ENCODE assay signal across 8 cellular contexts in the genomic region with DNA sequence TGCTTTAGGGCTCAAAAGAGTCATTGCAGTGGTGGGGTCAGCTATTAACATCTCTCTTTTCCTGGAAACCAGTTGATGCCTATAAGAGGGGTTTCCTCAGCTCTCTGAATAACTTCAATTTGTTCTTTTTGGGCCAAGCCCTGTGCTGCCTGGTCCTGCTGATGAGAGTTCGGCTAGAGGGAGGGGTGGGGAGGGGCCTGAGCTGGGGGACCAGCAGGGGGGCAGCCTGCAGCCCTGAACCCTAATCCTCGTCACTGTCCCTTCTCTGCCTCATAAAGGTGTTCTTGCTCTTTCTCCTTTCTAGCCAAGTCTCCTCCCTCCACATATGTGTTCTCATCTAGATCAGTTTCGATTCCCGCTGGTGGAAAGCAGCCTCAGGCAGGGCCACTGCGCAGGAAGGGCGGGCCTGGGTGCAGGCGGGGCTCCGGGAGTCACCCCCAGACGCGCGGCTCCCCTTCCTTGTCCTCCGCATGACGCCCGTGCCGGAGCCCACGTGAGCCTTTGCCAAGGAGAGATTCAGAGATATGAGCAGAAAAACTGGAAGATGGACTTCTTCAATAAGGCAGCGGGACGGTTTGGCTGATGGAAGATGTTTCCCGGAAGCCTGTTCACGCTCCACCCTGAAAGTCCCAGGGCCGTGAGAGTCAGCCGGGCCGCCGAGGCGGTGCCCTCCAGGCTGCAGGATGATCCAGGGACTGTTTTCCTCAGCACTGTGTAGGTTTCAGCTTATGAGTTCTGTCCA. TPM values are rescaled to one million over a fixed set of nuclear protein-coding genes. Genes with fewer than 3 reads are reported as not detected.
DNase-seq lines count a peak whose midpoint lies in the region; ATAC-seq lines count a peak whose summit lies in the region.

No MANE protein-coding gene starts in this region.

- H3K4me1 ChIP-seq in SJCRH30 (0 out of 2 replicates have a peak, but pooled peaks cover 2% of the 10 kb centered on the region), neuron (ENCODE audit: insufficient read depth, low read length) (peaks cover 3% of the 10 kb centered on the region), subcutaneous abdominal adipose tissue (ENCODE audit: control insufficient read depth in 5 of 5, insufficient read depth in 5 of 5, low read length in 5 of 5) (peaks cover 0 to 17% (median 14%) of the 10 kb centered on the region in 5 donors)

- no peaks in the 10 kb centered on the region for H3K36me3 ChIP-seq in SJCRH30
- H3K36me3 ChIP-seq in neuron (ENCODE audit: insufficient read depth, low read length), result no peaks in the 10 kb centered on the region
- H3K36me3 ChIP-seq in subcutaneous abdominal adipose tissue (ENCODE audit: control insufficient read depth in 5 of 5, insufficient read depth in 5 of 5, low read length in 5 of 5), result no peaks in the 10 kb centered on the region

- H2AFZ ChIP-seq in neuron (ENCODE audit: low read depth, low read length), result peak overlapping the region; percentile 81

- H3K27ac ChIP-seq in SJCRH30, result no peak overlapping the region
- H3K27ac ChIP-seq in subcutaneous abdominal adipose tissue (ENCODE audit: low read depth, low read length), result peak overlapping the region; percentile 88

- ATAC-seq in GM21737 (IDR thresholded peaks at IDR 0.05; ENCODE audit: unreplicated experiment), result peak; percentile 84

- DNase-seq in DMS79 (lab: John Stamatoyannopoulos, UW) (peak; percentile 72), Kasumi-1 (lab: John Stamatoyannopoulos, UW) (peak; percentile 73 to 84), SJCRH30 (peak; percentile 70 to 74), foreskin melanocyte (peak; percentile 74)
- peak; percentile 58 for DNase-seq in activated gamma-delta T cell treated with anti-CD3 and anti-CD28 coated beads, Interleukin-2, amount 50 U/mL, for 16 hours (ENCODE audit: low read depth)

- H3K4me3 ChIP-seq in SJCRH30 (peak overlapping the region; percentile 65), neuron (ENCODE audit: low read length) (peak overlapping the region; percentile 63), subcutaneous abdominal adipose tissue (ENCODE audit: low read depth in 1 of 5, low read length in 5 of 5) (peak overlapping the region; percentile 75 to 88 (median 83))

- H3K9ac ChIP-seq in subcutaneous abdominal adipose tissue (ENCODE audit: low read length in 5 of 5), result peak overlapping the region; percentile 66 to 81 (median 74)

- H3K27me3 ChIP-seq in SJCRH30 (no peaks in the 10 kb centered on the region), neuron (ENCODE audit: insufficient read depth, low read length) (no peaks in the 10 kb centered on the region), subcutaneous abdominal adipose tissue (ENCODE audit: control insufficient read depth in 5 of 5, insufficient read depth in 4 of 5, low read length in 5 of 5) (no peaks in the 10 kb centered on the region)

- H3K9me3 ChIP-seq in SJCRH30 (replicated peaks), result no peaks in the 10 kb centered on the region
- H3K9me3 ChIP-seq in neuron (ENCODE audit: low read length), result no peaks in the 10 kb centered on the region
- H3K9me3 ChIP-seq in subcutaneous abdominal adipose tissue (ENCODE audit: control insufficient read depth in 5 of 5, low read length in 5 of 5), result no peaks in the 10 kb centered on the region

RNA-seq across cellular contexts. Expression of gene RHOT1, which starts 15.0 kb away (rescaled TPM):
- 48.9 and 49.2 TPM in 2 replicates for total RNA-seq in SJCRH30 (2014; rRNA removed; shearing (Covaris generic))
